Comparison of ENCODE assay signal across 14 cellular contexts in the genomic region with DNA sequence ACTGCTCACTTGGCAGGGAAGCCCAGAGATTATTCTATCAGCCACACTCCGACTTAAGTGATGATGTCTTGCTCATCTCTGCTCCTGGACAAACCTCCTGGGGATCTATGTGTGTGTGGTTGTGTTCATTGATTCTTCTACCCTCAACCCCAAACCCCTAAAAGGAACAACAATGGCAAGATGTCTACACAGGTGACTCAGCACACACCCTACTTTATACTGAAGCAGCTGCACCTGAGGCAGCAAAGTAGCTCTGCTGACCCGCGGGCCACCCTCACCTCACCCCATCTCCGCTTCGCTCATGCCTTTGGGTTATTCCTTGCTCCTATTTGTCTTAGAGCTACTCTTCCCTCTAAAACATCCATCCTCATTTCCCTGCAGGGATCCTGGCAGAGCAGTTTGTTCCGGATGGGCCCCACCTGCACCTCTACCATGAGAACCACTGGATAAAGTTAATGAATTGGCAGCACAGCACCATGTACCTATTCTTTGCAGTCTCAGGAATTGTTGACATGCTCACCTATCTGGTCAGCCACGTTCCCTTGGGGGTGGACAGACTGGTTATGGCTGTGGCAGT. TPM values are rescaled to one million over a fixed set of nuclear protein-coding genes. Genes with fewer than 3 reads are reported as not detected.
DNase-seq lines count a peak whose midpoint lies in the region; ATAC-seq and TF ChIP-seq lines count a peak whose summit lies in the region.
"Had no signal": no experiment of that assay in that cellular context is flagged by ENCODE, and none has a peak within 500 bp of the region (broad histone marks: within the 10 kb centered on the region; RNA-seq: fewer than 3 reads in every experiment).

No MANE protein-coding gene starts in this region.

- peak; percentile 42 for DNase-seq in NCI-H1092 treated with DMSO at 0.1 percent for 48 hours (lab: John Stamatoyannopoulos, UW)
- DNase-seq in NCI-H1092 (lab: John Stamatoyannopoulos, UW), result no peak
- DNase-seq in NB4 (ENCODE audit: low read depth), result peak; percentile 24
- DNase-seq in body of pancreas, result no peak
- DNase-seq in putamen (ENCODE audit: low spot score), result no peak
- no peak for DNase-seq in middle frontal gyrus (ENCODE audit: extremely low spot score, low spot score)
- DNase-seq in glomerular visceral epithelial cell (ENCODE audit: extremely low spot score), result no peak
- DNase-seq: amniotic stem cell, hypothalamus, NCI-H446 treated with DMSO at 0.1 percent for 48 hours had no signal

- TF ChIP-seq POLR2A in NB4 (IDR thresholded peaks at IDR 0.05; ENCODE audit: extremely low read depth, insufficient read length), result no peak
- TF ChIP-seq POLR2A in body of pancreas (IDR thresholded peaks at IDR 0.05), result no peak

- no peaks in the 10 kb centered on the region for H3K9me3 ChIP-seq in body of pancreas
- no peaks in the 10 kb centered on the region for H3K9me3 ChIP-seq in mucosa of stomach (ENCODE audit: control insufficient read depth, low read length)
- H3K9me3 ChIP-seq: psoas muscle, SJCRH30 had no signal

- TF ChIP-seq CTCF in NB4 (IDR thresholded peaks at IDR 0.05; ENCODE audit: low read depth, low read length), result no peak
- no peak for TF ChIP-seq CTCF in body of pancreas (IDR thresholded peaks at IDR 0.05)

- H3K4me1 ChIP-seq in body of pancreas, result peaks cover 13% of the 10 kb centered on the region
- peaks cover 19% of the 10 kb centered on the region for H3K4me1 ChIP-seq in mucosa of stomach (ENCODE audit: control insufficient read depth, insufficient read depth, low read length)
- H3K4me1 ChIP-seq: psoas muscle had no signal

- 56 to 62% methylated on average over 7 of the region's 7 CpGs for WGBS in body of pancreas, 2 donors

- peak overlapping the region in 3 of 4 donors; percentile 39 to 61 (median 42) for H3K27ac ChIP-seq in body of pancreas
- H3K27ac ChIP-seq: SJCRH30 had no signal

- ATAC-seq in body of pancreas, result no peak

- intact Hi-C loops in body of pancreas (cut with DNase I), result no loop called here

- H3K36me3 ChIP-seq in body of pancreas (replicated peaks in 1 of 2; ENCODE audit: insufficient read depth in 1 of 2, low read depth in 2 of 2) (no peaks in the 10 kb centered on the region), mucosa of stomach (ENCODE audit: control insufficient read depth, insufficient read depth, low read length) (peaks cover 10% of the 10 kb centered on the region)
- H3K36me3 ChIP-seq: SJCRH30 had no signal

- H3K27me3 ChIP-seq in body of pancreas, result no peaks in the 10 kb centered on the region
- H3K27me3 ChIP-seq in mucosa of stomach (ENCODE audit: control insufficient read depth, insufficient read depth, low read length), result no peaks in the 10 kb centered on the region
- H3K27me3 ChIP-seq: SJCRH30 had no signal

- H3K9ac ChIP-seq in mucosa of stomach (ENCODE audit: low read length), result peak overlapping the region; percentile 11

- H3K4me3 ChIP-seq in NB4 (ENCODE audit: low read depth, low read length), result no peak overlapping the region
- no peak overlapping the region for H3K4me3 ChIP-seq in body of pancreas
- no peak overlapping the region for H3K4me3 ChIP-seq in mucosa of stomach (ENCODE audit: low read length)
- H3K4me3 ChIP-seq: psoas muscle, SJCRH30 had no signal

RNA-seq across cellular contexts. Expression of a gene that starts 38.7 kb away (rescaled TPM):
- 1 to 10 TPM; 1.8 to 4.6 TPM for total RNA-seq in body of pancreas
- total RNA-seq: A172, psoas muscle, SJCRH30 had no signal

RNA-seq across cellular contexts. Expression of a gene that starts 41.1 kb away (rescaled TPM):
- total RNA-seq in body of pancreas, result 10 to 100 TPM; 29.8 to 31.6 TPM

Comparison
In these comparisons a context has a peak if more than half of its experiments do, and no peak if none do; other contexts are left out.
1. DNase-seq: peak in NCI-H1092 treated with DMSO at 0.1 percent for 48 hours (single experiment) and NB4 (single experiment); none in NCI-H1092 (single experiment), body of pancreas (0 of 4), putamen (single experiment), middle frontal gyrus (single experiment) and glomerular visceral epithelial cell (single experiment).